2 cellular contexts compared by ENCODE assay signal in the genomic region with DNA sequence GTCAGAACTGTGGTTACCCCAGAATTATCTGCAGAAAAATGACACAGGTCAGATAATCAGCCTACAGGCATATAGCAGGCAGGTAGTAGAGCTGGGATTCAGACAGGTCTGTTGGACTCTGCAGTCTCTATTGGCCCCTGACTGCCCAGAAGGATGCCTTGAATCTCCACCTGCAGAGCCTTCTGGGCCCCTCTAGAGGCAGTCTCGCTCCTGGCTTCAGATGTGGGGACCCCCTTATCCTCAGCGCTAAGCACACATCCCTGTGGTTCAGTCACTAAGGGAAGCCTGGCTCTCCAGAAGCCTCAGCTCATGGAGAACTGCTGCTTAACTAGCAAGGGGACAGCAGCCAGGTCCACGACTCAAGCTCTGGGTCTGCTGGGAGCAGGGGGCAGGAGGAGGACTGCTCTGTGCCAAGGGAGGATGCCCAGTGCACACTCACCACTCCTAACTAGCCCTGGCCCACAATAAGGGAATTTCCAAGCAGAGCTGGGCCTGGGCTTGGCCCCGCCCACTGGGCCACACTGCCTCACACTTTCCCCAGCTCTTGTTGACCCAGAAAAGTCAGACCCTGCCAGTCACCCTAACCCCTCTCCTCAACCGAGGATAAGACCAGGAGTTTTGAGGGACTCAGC.
A peak's percentile ranks its signal among the peaks of the same experiment; 100 is the strongest.
TF ChIP-seq lines count a peak whose summit lies in the region.

No MANE protein-coding gene starts in this region.

TF ChIP-seq in IMR-90, 13 proteins besides CTCF, POLR2A, EP300 and RAD21:
- TF ChIP-seq CEBPB (IDR thresholded peaks at IDR 0.05; ENCODE audit: low read depth, low read length) (no peak), BHLHE40 (IDR thresholded peaks at IDR 0.05; ENCODE audit: low read depth, low read length) (no peak), USF2 (IDR thresholded peaks at IDR 0.05; ENCODE audit: low read depth, low read length) (no peak), CHD1 (IDR thresholded peaks at IDR 0.05; ENCODE audit: low read depth, low read length) (no peak), MAZ (IDR thresholded peaks at IDR 0.05; ENCODE audit: borderline replicate concordance, low read depth, low read length) (no peak), RFX5 (IDR thresholded peaks at IDR 0.05; ENCODE audit: low read depth, low read length) (no peak), NFE2L2 (IDR thresholded peaks at IDR 0.05; ENCODE audit: low read depth, low read length) (no peak), RCOR1 (IDR thresholded peaks at IDR 0.05; ENCODE audit: insufficient replicate concordance, low read length) (no peak), MAFK (IDR thresholded peaks at IDR 0.05; ENCODE audit: low read depth, low read length) (no peak)

TF ChIP-seq in K562, 482 proteins besides CTCF, POLR2A, EP300 and RAD21:
- TF ChIP-seq BACH1 (tag; IDR thresholded peaks at IDR 0.05) (no peak), BCLAF1 (IDR thresholded peaks at IDR 0.05; ENCODE audit: borderline replicate concordance in 1 of 2, control insufficient read depth in 1 of 2, low read depth in 2 of 2, low read length in 1 of 2) (no peak), CHD4 (IDR thresholded peaks at IDR 0.05; ENCODE audit: insufficient read depth, insufficient replicate concordance, low read depth, low read length, poor library complexity, severe bottlenecking) (peak; percentile 45), ZNF561 (CRISPR knock-in tag; conservative IDR thresholded peaks at IDR 0.05) (no peak), ZNF263 (CRISPR knock-in tag; IDR thresholded peaks at IDR 0.05; ENCODE audit: borderline replicate concordance) (0 out of 2 replicates have a peak, but pooled peaks have one; percentile 24), MGA (IDR thresholded peaks at IDR 0.05) (no peak), ZBTB7A (IDR thresholded peaks at IDR 0.05; ENCODE audit: borderline replicate concordance, control insufficient read depth, low read depth, low read length) (peak; percentile 24; the same call in 1 of the 2 replicates)
